8 cellular contexts compared by ENCODE assay signal in the genomic region with DNA sequence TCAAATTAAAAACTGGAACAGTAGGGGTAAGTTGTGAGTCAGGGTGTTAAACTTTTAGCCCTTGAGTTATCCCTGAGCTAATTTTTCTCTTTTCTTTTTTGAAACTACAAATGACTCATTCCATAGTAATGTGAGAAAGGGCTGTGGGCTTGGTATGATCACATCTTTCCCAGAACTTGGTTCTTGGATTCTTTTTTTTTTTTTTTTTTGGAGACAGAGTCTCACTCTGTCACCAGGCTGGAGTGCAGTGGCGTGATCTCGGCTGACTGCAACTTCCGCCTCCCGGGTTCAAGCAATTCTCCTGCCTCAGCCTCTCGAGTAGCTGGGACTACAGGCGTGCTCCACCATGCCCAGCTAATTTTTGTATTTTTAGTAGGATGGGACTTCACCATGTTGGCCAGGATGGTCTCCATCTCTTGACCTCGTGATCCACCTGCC. TPM values are rescaled to one million over a fixed set of nuclear protein-coding genes. Genes with fewer than 3 reads are reported as not detected.
DNase-seq lines count a peak whose midpoint lies in the region; ATAC-seq and TF ChIP-seq lines count a peak whose summit lies in the region.
"Not testable (repeated sequence)": the region's sequence is repeated elsewhere in the genome, so short reads cannot be mapped to it uniquely, and the experiment has no call there.

No MANE protein-coding gene starts in this region.

- CTCF ChIA-PET in BJ (lab: Yijun Ruan, JAX): interaction anchor here (0.7 to 4.3 kb wide), 18 partner anchors 9 to 785 kb away, joined by 3 to 28 read pairs (median 6); partner anchors contain the start of genes PPM1G, SLC4A1AP and SUPT7L

- H3K9me3 Mint-ChIP-seq in T-helper 1 cell treated with Interleukin-12 subunit alpha and Interleukin-12 subunit beta and Interleukin-4 antibody, amounts not matched to agents 30 μg/mL and 1 μg/mL, for 36 hours; activated naive CD8-positive, alpha-beta T cell treated with anti-CD3 and anti-CD28 coated beads for 36 hours: not testable (repeated sequence)

- H3K4me1 ChIP-seq in gastroesophageal sphincter: not testable (repeated sequence)
- H3K4me1 ChIP-seq in osteoblast (ENCODE audit: insufficient read depth, low read length) (peaks cover 30% of the 10 kb centered on the region), transverse colon (peaks cover 0 to 27% (median 11%) of the 10 kb centered on the region in 4 donors)

- TF ChIP-seq CTCF in BJ (IDR thresholded peaks at IDR 0.05; ENCODE audit: insufficient read depth, low read depth, low read length); gastroesophageal sphincter (IDR thresholded peaks at IDR 0.05); osteoblast (IDR thresholded peaks at IDR 0.05; ENCODE audit: extremely low read depth, low read depth, low read length); transverse colon (IDR thresholded peaks at IDR 0.05): not testable (repeated sequence)

- H3K4me3 ChIP-seq in BJ (ENCODE audit: low read depth, low read length); gastroesophageal sphincter; osteoblast (ENCODE audit: insufficient read depth, low read length); transverse colon: not testable (repeated sequence)

- not testable (repeated sequence) for TF ChIP-seq EP300 in gastroesophageal sphincter (IDR thresholded peaks at IDR 0.05); transverse colon (IDR thresholded peaks at IDR 0.05; ENCODE audit: low read depth)

- not testable (repeated sequence) for H3K4me3 Mint-ChIP-seq in T-helper 1 cell treated with Interleukin-12 subunit alpha and Interleukin-12 subunit beta and Interleukin-4 antibody, amounts not matched to agents 30 μg/mL and 1 μg/mL, for 36 hours; activated naive CD8-positive, alpha-beta T cell treated with anti-CD3 and anti-CD28 coated beads for 36 hours

- WGBS in gastroesophageal sphincter (ENCODE audit: low coverage in 1 of 2), 2 donors: 40 to 78% methylated on average over 1 to 7 of the region's 7 CpGs
- 85 to 90% methylated on average over 6 to 7 of the region's 7 CpGs for WGBS in transverse colon (ENCODE audit: low coverage in 1 of 2), 2 donors

- not testable (repeated sequence) for H3K27me3 ChIP-seq in BJ (ENCODE audit: control insufficient read depth, insufficient read depth, low read length); gastroesophageal sphincter; osteoblast (ENCODE audit: insufficient read depth, low read length); transverse colon

- peaks cover 18% of the 10 kb centered on the region for H3K4me1 Mint-ChIP-seq in T-helper 1 cell treated with Interleukin-12 subunit alpha and Interleukin-12 subunit beta and Interleukin-4 antibody, amounts not matched to agents 30 μg/mL and 1 μg/mL, for 36 hours (ENCODE audit: low read depth)
- H3K4me1 Mint-ChIP-seq in activated naive CD8-positive, alpha-beta T cell treated with anti-CD3 and anti-CD28 coated beads for 36 hours: peaks cover 28% of the 10 kb centered on the region

- H2AFZ ChIP-seq in osteoblast (ENCODE audit: low read length): not testable (repeated sequence)

- not testable (repeated sequence) for H3K27me3 Mint-ChIP-seq in T-helper 1 cell treated with Interleukin-12 subunit alpha and Interleukin-12 subunit beta and Interleukin-4 antibody, amounts not matched to agents 30 μg/mL and 1 μg/mL, for 36 hours (ENCODE audit: low read depth); activated naive CD8-positive, alpha-beta T cell treated with anti-CD3 and anti-CD28 coated beads for 36 hours

- not testable (repeated sequence) for H3K9me3 ChIP-seq in gastroesophageal sphincter; osteoblast (ENCODE audit: low read depth, low read length); transverse colon

- intact Hi-C loops in transverse colon (cut with DNase I; ENCODE audit: low total_unique reads): not testable (repeated sequence)

- H3K36me3 Mint-ChIP-seq in T-helper 1 cell treated with Interleukin-12 subunit alpha and Interleukin-12 subunit beta and Interleukin-4 antibody, amounts not matched to agents 30 μg/mL and 1 μg/mL, for 36 hours (ENCODE audit: low read depth): peaks cover 26% of the 10 kb centered on the region
- peaks cover 19% of the 10 kb centered on the region for H3K36me3 Mint-ChIP-seq in activated naive CD8-positive, alpha-beta T cell treated with anti-CD3 and anti-CD28 coated beads for 36 hours

- peak; percentile 50 for ATAC-seq in gastroesophageal sphincter

- H3K27ac ChIP-seq in gastroesophageal sphincter (peak overlapping the region in 1 of 4 donors; percentile 27), osteoblast (ENCODE audit: low read depth, low read length) (peak overlapping the region; percentile 96), transverse colon (peak overlapping the region; percentile 63 to 75 (median 66))

- in situ Hi-C loops in transverse colon (cut with MboI; ENCODE audit: low pct_ligation_motif_present in 1 of 4, low pct_unique_long_range_greater_than_20kb in 1 of 4, low sequenced_read_pairs in 3 of 4): not testable (repeated sequence)

- H4K20me1 ChIP-seq in osteoblast (ENCODE audit: insufficient read depth, low read length): not testable (repeated sequence)

- DNase-seq in BJ (ENCODE audit: low read depth) (peak; percentile 85), HT1080 (ENCODE audit: low read depth) (peak; percentile 98), dermis blood vessel endothelial cell (peak; percentile 81)
- not testable (repeated sequence) for DNase-seq in activated naive CD8-positive, alpha-beta T cell treated with anti-CD3 and anti-CD28 coated beads for 36 hours; osteoblast (ENCODE audit: insufficient read length, low spot score, missing footprints); transverse colon

- TF ChIP-seq POLR2A in gastroesophageal sphincter (IDR thresholded peaks at IDR 0.05); transverse colon (IDR thresholded peaks at IDR 0.05): not testable (repeated sequence)

- POLR2A ChIA-PET in BJ (lab: Charles Lee): interaction anchor here (0.7 kb wide), 1 partner anchor 35 kb away, joined by 7 read pairs; no protein-coding TSS in a partner anchor

- H3K27ac Mint-ChIP-seq in T-helper 1 cell treated with Interleukin-12 subunit alpha and Interleukin-12 subunit beta and Interleukin-4 antibody, amounts not matched to agents 30 μg/mL and 1 μg/mL, for 36 hours: peak overlapping the region; percentile 31
- peak overlapping the region; percentile 83 for H3K27ac Mint-ChIP-seq in activated naive CD8-positive, alpha-beta T cell treated with anti-CD3 and anti-CD28 coated beads for 36 hours

- H3K36me3 ChIP-seq in BJ (ENCODE audit: control insufficient read depth, insufficient read depth, low read length): not testable (repeated sequence)
- peaks cover 7 to 90% of the 10 kb centered on the region in 2 donors for H3K36me3 ChIP-seq in gastroesophageal sphincter
- H3K36me3 ChIP-seq in osteoblast (ENCODE audit: insufficient read depth, low read length): peaks cover 50% of the 10 kb centered on the region
- H3K36me3 ChIP-seq in transverse colon: peaks cover 0 to 37% (median 19%) of the 10 kb centered on the region in 4 donors

- not testable (repeated sequence) for H3K79me2 ChIP-seq in osteoblast (ENCODE audit: insufficient read depth, low read length)

- peak overlapping the region; percentile 77 for H3K4me2 ChIP-seq in osteoblast (ENCODE audit: insufficient read depth, low read length)

RNA-seq across cellular contexts. Expression of gene SLC4A1AP, which starts 18.7 kb away (rescaled TPM):
- 8.8 and 10.1 TPM in 2 replicates for polyA plus RNA-seq in BJ (2011; rRNA removed)
- 5.1 and 8.0 TPM in 2 replicates for polyA minus RNA-seq in BJ (2011; rRNA and poly(A)+ RNA removed)
- total RNA-seq in HT1080 (2014; rRNA removed; shearing (Covaris generic)): 22.6 and 26.1 TPM in 2 replicates
- 17.5 and 20.0 TPM in 2 replicates for polyA plus RNA-seq in HT1080 (2015; cell fraction: cytosol; rRNA removed)
- 35.3 and 40.8 TPM in 2 replicates for polyA plus RNA-seq in HT1080 (2015; cell fraction: nucleus; rRNA removed)
- 10 to 100 TPM; 25.5 to 26.6 TPM for total RNA-seq in activated naive CD8-positive, alpha-beta T cell treated with anti-CD3 and anti-CD28 coated beads for 36 hours
- 31.3 and 39.2 TPM in 2 replicates for total RNA-seq in dermis blood vessel endothelial cell
- 10 to 100 TPM; 18.1 to 23.5 (median 21.4) TPM for total RNA-seq in gastroesophageal sphincter
- total RNA-seq in osteoblast: 24.8 and 27.9 TPM in 2 replicates
- 10 to 100 TPM in 3 of 4 donors, 1 to 10 TPM in 1; 9.0 to 21.1 (median 16.1) TPM for total RNA-seq in transverse colon

RNA-seq across cellular contexts. Expression of gene SUPT7L, which starts 18.9 kb away (rescaled TPM):
- polyA plus RNA-seq in BJ (2011; rRNA removed): 43.5 and 52.0 TPM in 2 replicates
- polyA minus RNA-seq in BJ (2011; rRNA and poly(A)+ RNA removed): 32.0 and 43.6 TPM in 2 replicates
- 21.3 and 23.8 TPM in 2 replicates for total RNA-seq in HT1080 (2014; rRNA removed; shearing (Covaris generic))
- 18.0 and 18.6 TPM in 2 replicates for polyA plus RNA-seq in HT1080 (2015; cell fraction: cytosol; rRNA removed)
- polyA plus RNA-seq in HT1080 (2015; cell fraction: nucleus; rRNA removed): 72.6 and 77.1 TPM in 2 replicates
- 10 to 100 TPM; 26.2 to 26.6 TPM for total RNA-seq in activated naive CD8-positive, alpha-beta T cell treated with anti-CD3 and anti-CD28 coated beads for 36 hours
- 14.8 and 27.6 TPM in 2 replicates for total RNA-seq in dermis blood vessel endothelial cell
- total RNA-seq in gastroesophageal sphincter: 10 to 100 TPM; 15.1 to 31.9 (median 25.6) TPM
- total RNA-seq in osteoblast: 44.2 and 50.3 TPM in 2 replicates
- 10 to 100 TPM; 30.4 to 43.6 (median 38.2) TPM for total RNA-seq in transverse colon

RNA-seq across cellular contexts. Expression of gene GPN1, which starts 53.5 kb away (rescaled TPM):
- polyA plus RNA-seq in BJ (2011; rRNA removed): 40.8 and 61.0 TPM in 2 replicates
- polyA minus RNA-seq in BJ (2011; rRNA and poly(A)+ RNA removed): 20.0 and 33.6 TPM in 2 replicates
- 42.3 and 52.9 TPM in 2 replicates for total RNA-seq in HT1080 (2014; rRNA removed; shearing (Covaris generic))
- polyA plus RNA-seq in HT1080 (2015; cell fraction: cytosol; rRNA removed): 52.1 and 59.5 TPM in 2 replicates
- 41.3 and 44.3 TPM in 2 replicates for polyA plus RNA-seq in HT1080 (2015; cell fraction: nucleus; rRNA removed)
- total RNA-seq in activated naive CD8-positive, alpha-beta T cell treated with anti-CD3 and anti-CD28 coated beads for 36 hours: 10 to 100 TPM; 49.9 to 50.6 TPM
- total RNA-seq in dermis blood vessel endothelial cell (40.5 and 44.9 TPM in 2 replicates), gastroesophageal sphincter (10 to 100 TPM; 20.9 to 34.5 (median 21.4) TPM), osteoblast (27.5 and 33.0 TPM in 2 replicates), transverse colon (10 to 100 TPM in 3 of 4 donors, not detected in 1; 14.6 to 24.3 (median 19.4) TPM)

RNA-seq across cellular contexts. Expression of gene CCDC121, which starts 53.5 kb away (rescaled TPM):
- 0.58 and 0.86 TPM in 2 replicates for polyA plus RNA-seq in BJ (2011; rRNA removed)
- 0.26 and 0.90 TPM in 2 replicates for polyA minus RNA-seq in BJ (2011; rRNA and poly(A)+ RNA removed)
- 0.88 and 1.2 TPM in 2 replicates for total RNA-seq in HT1080 (2014; rRNA removed; shearing (Covaris generic))
- polyA plus RNA-seq in HT1080 (2015; cell fraction: cytosol; rRNA removed): 1.3 and 1.6 TPM in 2 replicates
- 2.6 and 5.1 TPM in 2 replicates for polyA plus RNA-seq in HT1080 (2015; cell fraction: nucleus; rRNA removed)
- under 1 TPM; 0.60 to 0.68 TPM for total RNA-seq in activated naive CD8-positive, alpha-beta T cell treated with anti-CD3 and anti-CD28 coated beads for 36 hours
- total RNA-seq in dermis blood vessel endothelial cell: 2.7 and 2.8 TPM in 2 replicates
- total RNA-seq in gastroesophageal sphincter: 10 to 100 TPM in 1 of 4 donors, 1 to 10 TPM in 3; 3.1 to 14.0 (median 5.0) TPM
- 1.1 and 1.2 TPM in 2 replicates for total RNA-seq in osteoblast
- 1 to 10 TPM in 2 of 4 donors, under 1 TPM in 1, not detected in 1; 0.80 to 4.3 (median 3.8) TPM for total RNA-seq in transverse colon
